9 cellular contexts compared by ENCODE assay signal in genomic region chr20:34083137-34083536, GRCh38. TPM values are rescaled to one million over a fixed set of nuclear protein-coding genes. Genes with fewer than 3 reads are reported as not detected.
A peak's percentile ranks its signal among the peaks of the same experiment; 100 is the strongest.
DNase-seq lines count a peak whose midpoint lies in the region; ATAC-seq and TF ChIP-seq lines count a peak whose summit lies in the region.
"Had no signal": no experiment of that assay in that cellular context is flagged by ENCODE, and none has a peak within 500 bp of the region (broad histone marks: within the 10 kb centered on the region; RNA-seq: fewer than 3 reads in every experiment).

No MANE protein-coding gene starts in this region.

- no peak overlapping the region for H3K14ac ChIP-seq in H9 (ENCODE audit: insufficient read depth, low read length)

- no peak overlapping the region for H3K18ac ChIP-seq in H9 (ENCODE audit: insufficient read length, low read depth, low read length)

- ATAC-seq in HG02798 (IDR thresholded peaks at IDR 0.05; ENCODE audit: poor library complexity, unreplicated experiment) = no peak

- H3K4me2 ChIP-seq in H9 (ENCODE audit: insufficient read depth, insufficient read length, low read length) = no peak overlapping the region

- H2BK5ac ChIP-seq in H9 (ENCODE audit: insufficient read length, low read length) = no peak overlapping the region

- H2BK15ac ChIP-seq in H9 (ENCODE audit: low read depth, low read length) = no peak overlapping the region

- no peak overlapping the region for H3K4me3 Mint-ChIP-seq in H9

- H3K36me3 Mint-ChIP-seq in H9 (ENCODE audit: insufficient read depth in 1 of 3, low read depth in 3 of 3) = peaks cover 12 to 62% (median 16%) of the 10 kb centered on the region in 3 experiments

- peak overlapping the region in 4 of 5 donors; percentile 15 to 78 (median 62) for H3K27ac ChIP-seq in adrenal gland
- peak overlapping the region; percentile 20 for H3K27ac ChIP-seq in thymus (ENCODE audit: low read depth)
- H3K27ac ChIP-seq in H9 (ENCODE audit: insufficient read length, low read depth, low read length) = no peak overlapping the region
- H3K27ac ChIP-seq: SK-N-MC had no signal

- DNase-seq in NCI-H146 (lab: John Stamatoyannopoulos, UW) (peak; percentile 10), NCI-H146 treated with DMSO at 0.1 percent for 48 hours (lab: John Stamatoyannopoulos, UW; ENCODE audit: unreplicated experiment) (no peak), adrenal gland (peak; percentile 78 to 96 (median 95)), iris pigment epithelial cell (ENCODE audit: low read depth) (peak; percentile 95), H9 (no peak), DMS53 (lab: John Stamatoyannopoulos, UW) (no peak)

- H3K4me1 ChIP-seq in adrenal gland (replicated peaks in 1 of 2) = peaks cover 0 to 11% of the 10 kb centered on the region in 2 donors
- H3K4me1 ChIP-seq in thymus (ENCODE audit: control insufficient read depth, insufficient read depth, low read length) = peaks cover 3% of the 10 kb centered on the region
- H3K4me1 ChIP-seq in H9 (ENCODE audit: insufficient read depth, low read length) = no peaks in the 10 kb centered on the region

- H3K23ac ChIP-seq in H9 (ENCODE audit: insufficient read length, low read depth, low read length) = no peak overlapping the region

- no peaks in the 10 kb centered on the region for H3K23me2 ChIP-seq in H9 (ENCODE audit: insufficient read length, low read depth, low read length, poor library complexity, severe bottlenecking)

- H3K9me3 ChIP-seq in adrenal gland (replicated peaks in 1 of 3) = no peaks in the 10 kb centered on the region
- H3K9me3 ChIP-seq in thymus (ENCODE audit: control insufficient read depth) = no peaks in the 10 kb centered on the region
- no peaks in the 10 kb centered on the region for H3K9me3 ChIP-seq in H9 (ENCODE audit: control insufficient read depth, low read depth, low read length)

- H2BK20ac ChIP-seq in H9 (ENCODE audit: low read depth, low read length, poor library complexity, severe bottlenecking) = no peak overlapping the region

- intact Hi-C loops in adrenal gland (cut with DNase I) = no loop called here

- H2AK5ac ChIP-seq in H9 (ENCODE audit: insufficient read length, low read length) = no peak overlapping the region

- no peaks in the 10 kb centered on the region for H3K79me1 ChIP-seq in H9 (ENCODE audit: insufficient read depth, low read depth, low read length, poor library complexity, severe bottlenecking)

- H3K56ac ChIP-seq in H9 (ENCODE audit: insufficient read length, low read depth, low read length) = no peak overlapping the region

- H2BK120ac ChIP-seq in H9 (ENCODE audit: low read depth, low read length, poor library complexity, severe bottlenecking) = no peak overlapping the region

- TF ChIP-seq POLR2A in adrenal gland (IDR thresholded peaks at IDR 0.05) = peak in 1 of 2 donors; percentile 28

- H3K27ac Mint-ChIP-seq in H9 = no peak overlapping the region

- H3K36me3 ChIP-seq in adrenal gland (replicated peaks in 1 of 2) = peaks cover 0 to 36% of the 10 kb centered on the region in 2 donors
- H3K36me3 ChIP-seq in thymus (ENCODE audit: control insufficient read depth, insufficient read depth) = peaks cover 86% of the 10 kb centered on the region

- 22 to 40% (median 30%) methylated on average over 6 to 7 of the region's 7 CpGs for WGBS in adrenal gland, 4 donors
- WGBS in thymus = 87% methylated on average over 7 of the region's 7 CpGs
- WGBS in H9 (ENCODE audit: extremely low coverage, insufficient read length, low lambda C conversion rate) = no CpG with 5 or more reads among the region's 7 CpGs

- H4K5ac ChIP-seq in H9 (ENCODE audit: insufficient read length, low read depth, low read length) = no peak overlapping the region

- H4K20me1 ChIP-seq in H9 (ENCODE audit: control insufficient read depth, insufficient read depth, insufficient read length) = no peaks in the 10 kb centered on the region

- no peaks in the 10 kb centered on the region for H3K79me2 ChIP-seq in H9 (ENCODE audit: insufficient read depth, low read length)

- H4K8ac ChIP-seq in H9 (replicated peaks; ENCODE audit: insufficient read length, low read depth, low read length) = no peak overlapping the region

- H3K9ac ChIP-seq in H9 (ENCODE audit: extremely low read depth, insufficient read length, low read length) = no peak overlapping the region

- H3K27me3 Mint-ChIP-seq in H9 (ENCODE audit: low read depth) = no peaks in the 10 kb centered on the region

- H3K9me3 Mint-ChIP-seq in H9 = no peaks in the 10 kb centered on the region

- H3K27me3 ChIP-seq in adrenal gland = no peaks in the 10 kb centered on the region
- H3K27me3 ChIP-seq in thymus (ENCODE audit: control insufficient read depth, insufficient read depth) = no peaks in the 10 kb centered on the region
- no peaks in the 10 kb centered on the region for H3K27me3 ChIP-seq in H9 (ENCODE audit: insufficient read depth, low read length)

- no peak overlapping the region for H3T11ph ChIP-seq in H9 (ENCODE audit: low read length)

- H2BK12ac ChIP-seq in H9 (ENCODE audit: insufficient read length, low read depth, low read length) = no peak overlapping the region

- no peak overlapping the region for H2AFZ ChIP-seq in H9 (ENCODE audit: low read length)

- no peak overlapping the region for H3K4ac ChIP-seq in H9 (ENCODE audit: low read depth, low read length)

- peak in 3 of 6 experiments; percentile 24 to 34 (median 27) for TF ChIP-seq CTCF in adrenal gland (IDR thresholded peaks at IDR 0.05)
- TF ChIP-seq CTCF in H9 (conservative IDR thresholded peaks at IDR 0.05) = no peak

- H3K4me3 ChIP-seq in adrenal gland = no peak overlapping the region
- no peak overlapping the region for H3K4me3 ChIP-seq in thymus (ENCODE audit: low read length)
- H3K4me3 ChIP-seq: SK-N-MC had no signal

- H3K4me1 Mint-ChIP-seq in H9 = no peaks in the 10 kb centered on the region

- H4K91ac ChIP-seq in H9 (ENCODE audit: insufficient read length, low read depth, low read length) = no peak overlapping the region

RNA-seq across cellular contexts. Expression of gene EIF2S2, which starts 28.9 kb away (rescaled TPM):
- total RNA-seq in adrenal gland = 10 to 100 TPM; 33.6 to 79.9 (median 49.9) TPM
- polyA plus RNA-seq in adrenal gland = 100 to 1,000 TPM in 1 of 3 donors, 10 to 100 TPM in 2; 26.7 to 204 (median 31.8) TPM
- 48.4 TPM for polyA plus RNA-seq in thymus
- 188 and 189 TPM in 2 replicates for total RNA-seq in H9 (2021)

Comparison
In these comparisons a context has a peak if more than half of its experiments do, and no peak if none do; other contexts are left out.
1. DNase-seq: peak in NCI-H146 (single experiment), adrenal gland (7 of 7) and iris pigment epithelial cell (single experiment); none in NCI-H146 treated with DMSO at 0.1 percent for 48 hours (single experiment), H9 (single experiment) and DMS53 (single experiment).